ENCODE assay signal across 12 cellular contexts in the genomic region with DNA sequence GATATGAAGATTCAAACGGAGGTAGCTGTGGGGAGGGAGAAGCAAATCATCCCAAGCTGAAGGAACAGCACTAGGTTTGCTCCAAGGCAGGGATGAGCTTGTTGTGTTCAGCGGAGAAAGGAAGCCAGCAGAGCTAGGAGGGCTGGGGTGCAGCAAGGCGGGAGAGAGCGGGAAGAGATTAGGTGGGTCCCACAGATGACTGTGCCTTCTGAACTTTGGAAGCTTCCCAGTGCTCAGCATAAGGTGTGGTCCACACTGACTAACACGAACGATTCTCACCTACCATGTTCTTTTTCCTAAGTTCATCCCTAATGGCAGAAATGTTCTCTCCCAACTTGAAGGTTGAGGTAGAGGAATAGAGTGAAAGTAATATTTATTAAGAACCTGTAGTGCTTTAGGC. TPM values are rescaled to one million over a fixed set of nuclear protein-coding genes. Genes with fewer than 3 reads are reported as not detected.
A peak's percentile ranks its signal among the peaks of the same experiment; 100 is the strongest.
DNase-seq lines count a peak whose midpoint lies in the region; ATAC-seq, FAIRE-seq and TF ChIP-seq lines count a peak whose summit lies in the region.
"Had no signal": no experiment of that assay in that cellular context is flagged by ENCODE, and none has a peak within 500 bp of the region (broad histone marks: within the 10 kb centered on the region; RNA-seq: fewer than 3 reads in every experiment).

No MANE protein-coding gene starts in this region.

- no peak overlapping the region for H3K27ac ChIP-seq in kidney (ENCODE audit: low read depth in 2 of 2, low read length in 2 of 2)

- H3K27ac Mint-ChIP-seq in stimulated activated naive CD8-positive, alpha-beta T cell treated with anti-CD3 and anti-CD28 coated beads, Interleukin-15, Interleukin-2, amounts not matched to agents 100 ng/mL and 50 ng/mL, for 24 hours: peak overlapping the region; percentile 89
- H3K27ac Mint-ChIP-seq in activated naive CD8-positive, alpha-beta T cell treated with anti-CD3 and anti-CD28 coated beads, Interleukin-2, amount 50 U/mL, for 24 hours: no peak overlapping the region

- no peak for FAIRE-seq in kidney (lab: Jason Lieb, UNC)

- H3K9me3 ChIP-seq in kidney (ENCODE audit: control insufficient read depth in 1 of 2, low read length in 2 of 2): no peaks in the 10 kb centered on the region
- H3K9me3 ChIP-seq: colonic mucosa, testis had no signal

- TF ChIP-seq CTCF in kidney (IDR thresholded peaks at IDR 0.05; ENCODE audit: borderline replicate concordance, extremely low read depth, insufficient read depth): no peak

- intact Hi-C loops in kidney (cut with DNase I): no loop called here

- DNase-seq in stimulated activated naive CD8-positive, alpha-beta T cell treated with anti-CD3 and anti-CD28 coated beads, Interleukin-15, Interleukin-2, amounts not matched to agents 100 U/mL and 50 U/mL, for 24 hours: no peak
- no peak for DNase-seq in activated naive CD8-positive, alpha-beta T cell treated with anti-CD3 and anti-CD28 coated beads, Interleukin-2, amount 50 U/mL, for 24 hours
- DNase-seq in kidney: peak; percentile 15
- DNase-seq in GM19238 (ENCODE audit: insufficient read length, low spot score): no peak
- no peak for DNase-seq in mesenteric fat pad (ENCODE audit: low spot score)
- DNase-seq: colonic mucosa, posterior cingulate gyrus, testis had no signal

- peaks cover 4 to 7% of the 10 kb centered on the region in 2 donors for H3K4me1 ChIP-seq in kidney (ENCODE audit: control insufficient read depth in 1 of 2, insufficient read depth in 1 of 2, low read depth in 1 of 2, low read length in 2 of 2)
- H3K4me1 ChIP-seq: colonic mucosa, testis had no signal

- H3K4me1 Mint-ChIP-seq in stimulated activated naive CD8-positive, alpha-beta T cell treated with anti-CD3 and anti-CD28 coated beads, Interleukin-15, Interleukin-2, amounts not matched to agents 100 ng/mL and 50 ng/mL, for 24 hours (ENCODE audit: low read depth): peaks cover 32% of the 10 kb centered on the region
- H3K4me1 Mint-ChIP-seq in activated naive CD8-positive, alpha-beta T cell treated with anti-CD3 and anti-CD28 coated beads, Interleukin-2, amount 50 U/mL, for 24 hours: peaks cover 32% of the 10 kb centered on the region

- peaks cover 18 to 21% of the 10 kb centered on the region in 2 donors for H3K36me3 ChIP-seq in kidney (ENCODE audit: control insufficient read depth in 1 of 2, insufficient read depth in 2 of 2, low read length in 2 of 2)
- H3K36me3 ChIP-seq: colonic mucosa had no signal

- ATAC-seq in stimulated activated naive CD8-positive, alpha-beta T cell treated with anti-CD3 and anti-CD28 coated beads, Interleukin-15, Interleukin-2, amounts not matched to agents 100 U/mL and 50 U/mL, for 24 hours: no peak
- no peak for ATAC-seq in activated naive CD8-positive, alpha-beta T cell treated with anti-CD3 and anti-CD28 coated beads, Interleukin-2, amount 50 U/mL, for 24 hours
- ATAC-seq in HG03039 (IDR thresholded peaks at IDR 0.05; ENCODE audit: unreplicated experiment) (no peak), HG03520 (IDR thresholded peaks at IDR 0.05; ENCODE audit: unreplicated experiment) (no peak)

- H3K4me3 Mint-ChIP-seq in stimulated activated naive CD8-positive, alpha-beta T cell treated with anti-CD3 and anti-CD28 coated beads, Interleukin-15, Interleukin-2, amounts not matched to agents 100 ng/mL and 50 ng/mL, for 24 hours: peak overlapping the region; percentile 94
- peak overlapping the region; percentile 92 for H3K4me3 Mint-ChIP-seq in activated naive CD8-positive, alpha-beta T cell treated with anti-CD3 and anti-CD28 coated beads, Interleukin-2, amount 50 U/mL, for 24 hours

- H3K4me3 ChIP-seq in kidney (ENCODE audit: low read length in 2 of 2): peak overlapping the region; percentile 16 to 96

- H3K36me3 Mint-ChIP-seq in stimulated activated naive CD8-positive, alpha-beta T cell treated with anti-CD3 and anti-CD28 coated beads, Interleukin-15, Interleukin-2, amounts not matched to agents 100 ng/mL and 50 ng/mL, for 24 hours (ENCODE audit: low read depth): peaks cover 42% of the 10 kb centered on the region
- peaks cover 40% of the 10 kb centered on the region for H3K36me3 Mint-ChIP-seq in activated naive CD8-positive, alpha-beta T cell treated with anti-CD3 and anti-CD28 coated beads, Interleukin-2, amount 50 U/mL, for 24 hours (ENCODE audit: low read depth)

- peaks cover 6% of the 10 kb centered on the region for H3K27me3 Mint-ChIP-seq in stimulated activated naive CD8-positive, alpha-beta T cell treated with anti-CD3 and anti-CD28 coated beads, Interleukin-15, Interleukin-2, amounts not matched to agents 100 ng/mL and 50 ng/mL, for 24 hours
- H3K27me3 Mint-ChIP-seq in activated naive CD8-positive, alpha-beta T cell treated with anti-CD3 and anti-CD28 coated beads, Interleukin-2, amount 50 U/mL, for 24 hours: peaks cover 4% of the 10 kb centered on the region

- peak overlapping the region in 1 of 2 donors; percentile 90 for H3K9ac ChIP-seq in kidney (ENCODE audit: low read length in 2 of 2)

- no peaks in the 10 kb centered on the region for H3K9me3 Mint-ChIP-seq in stimulated activated naive CD8-positive, alpha-beta T cell treated with anti-CD3 and anti-CD28 coated beads, Interleukin-15, Interleukin-2, amounts not matched to agents 100 ng/mL and 50 ng/mL, for 24 hours
- H3K9me3 Mint-ChIP-seq in activated naive CD8-positive, alpha-beta T cell treated with anti-CD3 and anti-CD28 coated beads, Interleukin-2, amount 50 U/mL, for 24 hours: no peaks in the 10 kb centered on the region

RNA-seq across cellular contexts. Expression of a gene that starts 1.2 kb away (rescaled TPM):
- total RNA-seq in kidney: 19.5 TPM
- polyA plus RNA-seq in kidney (ENCODE audit: insufficient read depth, low read depth, low replicate concordance): 26.3 TPM
- 18.0 TPM for total RNA-seq in mesenteric fat pad

RNA-seq across cellular contexts. Expression of a gene that starts 22.7 kb away (rescaled TPM):
- total RNA-seq in kidney (not detected), mesenteric fat pad (not detected)
- polyA plus RNA-seq in kidney (ENCODE audit: insufficient read depth, low read depth, low replicate concordance): not detected
- total RNA-seq: colonic mucosa; T-helper 2 cell treated with Interferon-gamma antibody and Interleukin-4, amounts not matched to agents 100 ng/mL and 5 ng/mL, for 36 hours had no signal

RNA-seq across cellular contexts. Expression of a gene that starts 38.9 kb away (rescaled TPM):
- total RNA-seq in kidney: 16.8 TPM
- 18.0 TPM for polyA plus RNA-seq in kidney (ENCODE audit: insufficient read depth, low read depth, low replicate concordance)
- total RNA-seq in mesenteric fat pad: 16.9 TPM
